Comparison of ENCODE assay signal across 24 cellular contexts in genomic region chr20:23568320-23569011, GRCh38. TPM values are rescaled to one million over a fixed set of nuclear protein-coding genes. Genes with fewer than 3 reads are reported as not detected.
"Had no signal": no experiment of that assay in that cellular context is flagged by ENCODE, and none has a peak within 500 bp of the region (broad histone marks: within the 10 kb centered on the region; RNA-seq: fewer than 3 reads in every experiment).

TSS of gene CST9L (minus strand) at chr20:23568484. CDS start at chr20:23568450, 34 bp downstream.

- FAIRE-seq: astrocyte, keratinocyte, pancreas, TTC549 had no signal

- H3K36me3 ChIP-seq: breast epithelium, pancreas, SJCRH30, transverse colon had no signal

- H3K9me3 ChIP-seq: pancreas, SJCRH30, transverse colon had no signal

- H3K27ac ChIP-seq: breast epithelium, pancreas, SJCRH30, transverse colon had no signal

- DNase-seq: activated CD4-positive, alpha-beta T cell treated with anti-CD3 and anti-CD28 coated beads, Interleukin-2, amount 50 U/mL, for 4 hours; activated effector memory CD4-positive, alpha-beta T cell treated with anti-CD3 and anti-CD28 coated beads, Interleukin-2, amount 50 U/mL, for 16 hours; activated T-cell treated with anti-CD3 and anti-CD28 coated beads, Interleukin-2, amount 50 U/mL, for 72 hours; cerebellar nuclear complex; effector memory CD4-positive, alpha-beta T cell; foreskin fibroblast; glutamatergic neuron; hippocampal formation; SJCRH30; stimulated activated CD8-positive, alpha-beta memory T cell treated with anti-CD3 and anti-CD28 coated beads, Interleukin-4, amount 100 ng/mL, for 48 hours; stimulated activated naive CD8-positive, alpha-beta T cell treated with anti-CD3 and anti-CD28 coated beads, Interleukin-15, Interleukin-2, amounts not matched to agents 100 U/mL and 50 U/mL, for 24 hours; SW 1271; T-helper 2 cell had no signal

- H3K27me3 ChIP-seq: breast epithelium, pancreas, transverse colon had no signal

- H3K4me3 ChIP-seq: breast epithelium, lung, pancreas, SJCRH30, transverse colon had no signal

- H3K4me1 ChIP-seq: breast epithelium, pancreas, SJCRH30, transverse colon had no signal

- ATAC-seq: activated T-cell treated with anti-CD3 and anti-CD28 coated beads, Interleukin-2, amount 50 U/mL, for 72 hours; left lobe of liver; pancreas; stimulated activated naive CD8-positive, alpha-beta T cell treated with anti-CD3 and anti-CD28 coated beads, Interleukin-15, Interleukin-2, amounts not matched to agents 100 U/mL and 50 U/mL, for 24 hours had no signal

RNA-seq across cellular contexts. Expression of gene CST9L, which starts in this region (rescaled TPM):
- total RNA-seq: activated CD8-positive, alpha-beta memory T cell treated with anti-CD3 and anti-CD28 coated beads for 36 hours; activated T-cell treated with anti-CD3 and anti-CD28 coated beads, Interleukin-2, amount 50 U/mL, for 72 hours; astrocyte; breast epithelium; left lobe of liver; lung; mononuclear cell; pancreas; SJCRH30; transverse colon had no signal
- polyA plus RNA-seq: adipose tissue, keratinocyte, lung, pancreas had no signal
